11 cellular contexts compared by ENCODE assay signal in the genomic region with DNA sequence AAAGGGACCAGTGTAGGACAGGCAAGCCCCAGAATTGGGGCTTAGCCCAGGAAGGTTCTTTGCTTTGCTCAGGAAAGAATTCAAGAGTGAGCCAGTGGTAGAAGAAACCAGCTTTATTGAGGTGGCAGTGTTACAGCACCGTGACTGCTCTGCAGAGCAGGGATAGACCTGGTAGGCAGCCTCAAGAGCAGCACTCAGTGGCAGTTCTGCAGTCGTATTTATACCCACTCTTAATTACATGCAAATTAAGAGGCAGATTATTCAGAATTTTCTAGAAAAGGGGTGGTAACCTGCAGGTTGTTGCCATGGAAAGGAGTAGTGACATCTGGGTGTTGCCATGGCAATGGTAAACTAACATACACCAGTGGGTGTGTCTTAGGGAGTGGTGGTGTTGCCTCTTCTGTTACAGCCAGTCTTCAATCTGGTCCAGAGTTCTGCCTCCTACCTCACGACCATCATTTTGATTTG.
DNase-seq lines count a peak whose midpoint lies in the region; ATAC-seq and TF ChIP-seq lines count a peak whose summit lies in the region.
"Had no signal": no experiment of that assay in that cellular context is flagged by ENCODE, and none has a peak within 500 bp of the region (broad histone marks: within the 10 kb centered on the region; RNA-seq: fewer than 3 reads in every experiment).

No MANE protein-coding gene starts in this region.

- no peaks in the 10 kb centered on the region for H3K9me3 Mint-ChIP-seq in HFFc6
- H3K9me3 Mint-ChIP-seq: activated naive CD8-positive, alpha-beta T cell treated with anti-CD3 and anti-CD28 coated beads, Interleukin-2, amount 50 U/mL, for 24 hours had no signal

- H3K27me3 Mint-ChIP-seq in HFFc6 (ENCODE audit: insufficient read depth) = no peaks in the 10 kb centered on the region; the same call in 1 of the 2 replicates
- H3K27me3 Mint-ChIP-seq: activated naive CD8-positive, alpha-beta T cell treated with anti-CD3 and anti-CD28 coated beads, Interleukin-2, amount 50 U/mL, for 24 hours had no signal

- H3K36me3 Mint-ChIP-seq in HFFc6 (ENCODE audit: low read depth) = peaks cover 12% of the 10 kb centered on the region

- no peak for ATAC-seq in HG03108 (IDR thresholded peaks at IDR 0.05; ENCODE audit: unreplicated experiment)
- ATAC-seq: activated naive CD8-positive, alpha-beta T cell treated with anti-CD3 and anti-CD28 coated beads, Interleukin-2, amount 50 U/mL, for 24 hours had no signal

- no peak for TF ChIP-seq CTCF in HFFc6 (IDR thresholded peaks at IDR 0.05)

- peak; percentile 49 for DNase-seq in DMS53 (lab: John Stamatoyannopoulos, UW)
- no peak for DNase-seq in DMS53 treated with DMSO at 0.1 percent for 48 hours (lab: John Stamatoyannopoulos, UW; ENCODE audit: unreplicated experiment)
- DNase-seq in HFFc6 = peak; percentile 17
- DNase-seq in amniotic epithelial cell (ENCODE audit: low read depth) = peak; percentile 18
- DNase-seq in stimulated activated CD4-positive, alpha-beta T cell treated with anti-CD3 and anti-CD28 coated beads, Interleukin-4, amount 100 ng/mL, for 1 hour = no peak
- no peak for DNase-seq in effector CD8-positive, alpha-beta T cell (lab: John Stamatoyannopoulos, UW)
- DNase-seq: activated naive CD8-positive, alpha-beta T cell treated with anti-CD3 and anti-CD28 coated beads, Interleukin-2, amount 50 U/mL, for 24 hours; NCI-H1436 treated with DMSO at 0.1 percent for 48 hours; stimulated activated CD4-positive, alpha-beta T cell treated with anti-CD3 and anti-CD28 coated beads, Interleukin-2, amount 100 ng/mL, for 24 hours had no signal

- H3K4me3 Mint-ChIP-seq in HFFc6 = no peak overlapping the region
- H3K4me3 Mint-ChIP-seq: activated naive CD8-positive, alpha-beta T cell treated with anti-CD3 and anti-CD28 coated beads, Interleukin-2, amount 50 U/mL, for 24 hours had no signal

- H3K27ac ChIP-seq in layer of hippocampus (ENCODE audit: low read depth, low read length) = peak overlapping the region; percentile 42

- peak overlapping the region; percentile 36; the same call in 1 of the 2 replicates for H3K27ac Mint-ChIP-seq in HFFc6
- H3K27ac Mint-ChIP-seq: activated naive CD8-positive, alpha-beta T cell treated with anti-CD3 and anti-CD28 coated beads, Interleukin-2, amount 50 U/mL, for 24 hours had no signal

- no peaks in the 10 kb centered on the region for H3K27me3 ChIP-seq in layer of hippocampus (ENCODE audit: control insufficient read depth, insufficient read depth, low read length)

- peaks cover 25% of the 10 kb centered on the region for H3K4me1 Mint-ChIP-seq in HFFc6 (ENCODE audit: low read depth)

Comparison
In these comparisons a context has a peak if more than half of its experiments do, and no peak if none do; other contexts are left out.
1. DNase-seq: peak in DMS53 (single experiment), HFFc6 (single experiment) and amniotic epithelial cell (single experiment); none in DMS53 treated with DMSO at 0.1 percent for 48 hours (single experiment), stimulated activated CD4-positive, alpha-beta T cell treated with anti-CD3 and anti-CD28 coated beads, Interleukin-4, amount 100 ng/mL, for 1 hour (single experiment) and effector CD8-positive, alpha-beta T cell (single experiment).